Comparison of ENCODE assay signal across 20 cellular contexts in the genomic region with DNA sequence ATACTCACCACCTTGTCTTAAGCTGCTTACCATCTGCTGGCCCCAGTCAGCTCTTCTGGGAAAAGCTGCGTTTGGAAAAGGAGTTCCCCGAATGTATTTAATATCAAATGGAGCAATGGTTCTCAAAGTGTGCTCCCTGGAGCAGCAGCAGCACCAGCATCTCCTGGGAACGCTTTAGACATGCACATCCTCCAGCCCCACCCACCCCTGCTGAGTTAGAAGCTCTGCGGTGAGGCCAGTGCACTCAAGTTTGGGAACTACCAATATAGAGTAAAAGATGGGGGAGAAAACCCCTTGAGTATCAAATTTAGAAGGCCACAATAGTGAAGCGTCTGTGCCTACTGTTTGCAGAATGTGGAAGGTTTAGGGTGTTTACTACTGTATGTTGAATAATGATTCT.
"Had no signal": no experiment of that assay in that cellular context is flagged by ENCODE, and none has a peak within 500 bp of the region (broad histone marks: within the 10 kb centered on the region; RNA-seq: fewer than 3 reads in every experiment).

No MANE protein-coding gene starts in this region.

- H3K4me1 Mint-ChIP-seq: naive thymus-derived CD8-positive, alpha-beta T cell; stimulated activated naive B cell treated with anti-CD40 and anti-IgM and Interleukin-4, amounts not matched to agents 10 μg/mL and 1 μg/mL and 100 μg/mL, for 72 hours; stimulated activated naive CD8-positive, alpha-beta T cell treated with anti-CD3 and anti-CD28 coated beads, Interleukin-15, amount 100 ng/mL, for 72 hours had no signal

- H3K27me3 ChIP-seq: gastrocnemius medialis, right atrium auricular region, testis, upper lobe of left lung had no signal

- H3K4me3 Mint-ChIP-seq: naive thymus-derived CD8-positive, alpha-beta T cell; stimulated activated naive B cell treated with anti-CD40 and anti-IgM and Interleukin-4, amounts not matched to agents 10 μg/mL and 1 μg/mL and 100 μg/mL, for 72 hours; stimulated activated naive CD8-positive, alpha-beta T cell treated with anti-CD3 and anti-CD28 coated beads, Interleukin-15, amount 100 ng/mL, for 72 hours had no signal

- H3K9me3 Mint-ChIP-seq: naive thymus-derived CD8-positive, alpha-beta T cell; stimulated activated naive B cell treated with anti-CD40 and anti-IgM and Interleukin-4, amounts not matched to agents 10 μg/mL and 1 μg/mL and 100 μg/mL, for 72 hours; stimulated activated naive CD8-positive, alpha-beta T cell treated with anti-CD3 and anti-CD28 coated beads, Interleukin-15, amount 100 ng/mL, for 72 hours had no signal

- H3K36me3 ChIP-seq: gastrocnemius medialis, heart right ventricle, neutrophil, right atrium auricular region, sigmoid colon, upper lobe of left lung had no signal

- H3K27ac ChIP-seq: coronary artery, gastrocnemius medialis, heart right ventricle, neutrophil, right atrium auricular region, sigmoid colon, skin epidermis, testis, upper lobe of left lung had no signal

- ATAC-seq: esophagus mucosa; gastrocnemius medialis; heart right ventricle; left ventricle myocardium superior; mucosa of descending colon; naive thymus-derived CD8-positive, alpha-beta T cell; stimulated activated naive B cell treated with anti-CD40 and anti-IgM and Interleukin-4, amounts not matched to agents 10 μg/mL and 1 μg/mL and 100 μg/mL, for 72 hours; stimulated activated naive CD8-positive, alpha-beta T cell treated with anti-CD3 and anti-CD28 coated beads, Interleukin-15, amount 100 ng/mL, for 72 hours had no signal

- DNase-seq: central memory CD4-positive, alpha-beta T cell; effector CD8-positive, alpha-beta T cell; gastrocnemius medialis; heart right ventricle; left ventricle myocardium superior; mucosa of descending colon; naive thymus-derived CD8-positive, alpha-beta T cell; posterior cingulate gyrus; sigmoid colon; stimulated activated CD4-positive, alpha-beta T cell treated with anti-CD3 and anti-CD28 coated beads, Interleukin-2, amount 100 ng/mL, for 24 hours; stimulated activated CD4-positive, alpha-beta T cell treated with anti-CD3 and anti-CD28 coated beads, Interleukin-4, amount 100 ng/mL, for 4 hours; stimulated activated naive B cell treated with anti-CD40 and anti-IgM and Interleukin-4, amounts not matched to agents 10 μg/mL and 1 μg/mL and 100 μg/mL, for 72 hours; stimulated activated naive CD8-positive, alpha-beta T cell treated with anti-CD3 and anti-CD28 coated beads, Interleukin-15, amount 100 ng/mL, for 72 hours; testis; upper lobe of left lung had no signal

- H3K9me3 ChIP-seq: gastrocnemius medialis, heart right ventricle, mucosa of descending colon, neutrophil, right atrium auricular region, sigmoid colon, testis, upper lobe of left lung had no signal

- H3K27ac Mint-ChIP-seq: stimulated activated naive B cell treated with anti-CD40 and anti-IgM and Interleukin-4, amounts not matched to agents 10 μg/mL and 1 μg/mL and 100 μg/mL, for 72 hours; stimulated activated naive CD8-positive, alpha-beta T cell treated with anti-CD3 and anti-CD28 coated beads, Interleukin-15, amount 100 ng/mL, for 72 hours had no signal

- H3K4me1 ChIP-seq: gastrocnemius medialis, sigmoid colon, testis, upper lobe of left lung had no signal

- H3K36me3 Mint-ChIP-seq: naive thymus-derived CD8-positive, alpha-beta T cell; stimulated activated naive B cell treated with anti-CD40 and anti-IgM and Interleukin-4, amounts not matched to agents 10 μg/mL and 1 μg/mL and 100 μg/mL, for 72 hours had no signal

- H3K4me3 ChIP-seq: coronary artery, gastrocnemius medialis, heart right ventricle, mucosa of descending colon, right atrium auricular region, sigmoid colon, skin epidermis, testis, upper lobe of left lung had no signal
